In the genomic region with DNA sequence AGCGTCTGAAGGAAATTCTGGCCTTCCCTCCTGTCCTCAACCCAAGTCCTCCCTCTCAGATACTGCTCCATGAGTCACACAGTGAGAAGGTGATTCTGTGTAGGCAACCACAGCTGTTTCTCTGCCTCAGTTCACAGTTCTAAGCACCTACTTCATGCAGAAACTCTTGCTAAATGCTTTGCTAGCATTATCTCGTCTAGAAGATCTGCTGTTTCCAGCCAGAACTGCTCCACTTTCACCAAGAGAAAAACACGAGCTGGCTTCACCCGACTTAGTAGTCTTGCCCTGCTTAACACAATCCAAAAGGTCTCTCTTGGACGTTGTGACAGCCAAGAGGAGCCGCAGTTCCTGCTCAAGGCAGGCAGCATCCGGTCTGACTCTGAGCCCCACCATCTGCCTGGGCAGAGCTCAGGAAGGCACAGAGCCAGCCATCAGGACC, we compare ENCODE assay signal across 11 cellular contexts.
DNase-seq lines count a peak whose midpoint lies in the region; ATAC-seq and TF ChIP-seq lines count a peak whose summit lies in the region.
"Had no signal": no experiment of that assay in that cellular context is flagged by ENCODE, and none has a peak within 500 bp of the region (broad histone marks: within the 10 kb centered on the region; RNA-seq: fewer than 3 reads in every experiment).

No MANE protein-coding gene starts in this region.

- WGBS in heart right ventricle, 2 donors = 60 to 67% methylated on average over 7 of the region's 7 CpGs

- H3K27me3 Mint-ChIP-seq in progenitor cell of endocrine pancreas = peaks cover 54% of the 10 kb centered on the region

- no peak for ATAC-seq in HG02678 (IDR thresholded peaks at IDR 0.05; ENCODE audit: unreplicated experiment)
- no peak for ATAC-seq in heart right ventricle
- ATAC-seq: left cardiac atrium had no signal

- H3K4me1 Mint-ChIP-seq in progenitor cell of endocrine pancreas (ENCODE audit: low read depth) = peaks cover 30% of the 10 kb centered on the region

- H3K27ac Mint-ChIP-seq in progenitor cell of endocrine pancreas = no peak overlapping the region

- peak; percentile 59 for DNase-seq in UCSD-AML1 (lab: John Stamatoyannopoulos, UW; ENCODE audit: unreplicated experiment)
- peak; percentile 33 for DNase-seq in glomerular visceral epithelial cell (ENCODE audit: extremely low spot score)
- no peak for DNase-seq in progenitor cell of endocrine pancreas (ENCODE audit: low spot score, unreplicated experiment)
- DNase-seq in middle frontal gyrus (ENCODE audit: extremely low spot score, low spot score) = no peak
- DNase-seq in heart right ventricle = no peak

- H3K4me3 ChIP-seq in BLaER1 (peak overlapping the region; percentile 45; the same call in 1 of the 2 replicates), KMS-11 (IDR thresholded peaks at IDR 0.05; ENCODE audit: insufficient read depth, low read depth, low read length) (no peak overlapping the region), heart right ventricle (no peak overlapping the region)
- H3K4me3 ChIP-seq: esophagus muscularis mucosa had no signal

- H3K4me3 Mint-ChIP-seq in progenitor cell of endocrine pancreas (ENCODE audit: low read depth) = no peak overlapping the region
- H3K4me3 Mint-ChIP-seq: brain had no signal

- no peaks in the 10 kb centered on the region for H3K36me3 Mint-ChIP-seq in progenitor cell of endocrine pancreas (ENCODE audit: insufficient read depth)
- H3K36me3 Mint-ChIP-seq: brain had no signal

- H3K9ac ChIP-seq in BLaER1 (no peak overlapping the region), KMS-11 (peak overlapping the region; percentile 72; the same call in 1 of the 2 replicates)

- no peaks in the 10 kb centered on the region for H3K36me3 ChIP-seq in BLaER1
- H3K36me3 ChIP-seq in KMS-11 (ENCODE audit: insufficient read depth) = no peaks in the 10 kb centered on the region
- no peaks in the 10 kb centered on the region for H3K36me3 ChIP-seq in heart right ventricle
- H3K36me3 ChIP-seq: esophagus muscularis mucosa had no signal

- no peaks in the 10 kb centered on the region for H3K9me3 Mint-ChIP-seq in progenitor cell of endocrine pancreas (ENCODE audit: low read depth)

- H3K4me2 ChIP-seq in BLaER1 = peak overlapping the region; percentile 96
- H3K4me2 ChIP-seq in KMS-11 = peak overlapping the region; percentile 96

- peak overlapping the region; percentile 32; the same call in 1 of the 2 replicates for H2AFZ ChIP-seq in KMS-11 (ENCODE audit: low read depth)

- no peaks in the 10 kb centered on the region for H3K9me3 ChIP-seq in BLaER1
- H3K9me3 ChIP-seq in heart right ventricle = no peaks in the 10 kb centered on the region
- H3K9me3 ChIP-seq: esophagus muscularis mucosa had no signal

- TF ChIP-seq CTCF in KMS-11 (conservative IDR thresholded peaks at IDR 0.05; ENCODE audit: low read depth, low read length) = no peak
- TF ChIP-seq CTCF in progenitor cell of endocrine pancreas (IDR thresholded peaks at IDR 0.05; ENCODE audit: unreplicated experiment) = no peak
- no peak for TF ChIP-seq CTCF in heart right ventricle (IDR thresholded peaks at IDR 0.05)

- intact Hi-C loops in heart right ventricle (cut with DNase I) = no loop called here

- H3K27ac ChIP-seq in BLaER1 (no peak overlapping the region), KMS-11 (peak overlapping the region; percentile 98), heart right ventricle (peak overlapping the region in 1 of 10 donors; percentile 88)
- H3K27ac ChIP-seq: esophagus muscularis mucosa had no signal

- H3K4me1 ChIP-seq in BLaER1 (peaks cover 57% of the 10 kb centered on the region), KMS-11 (ENCODE audit: low read depth, poor library complexity, severe bottlenecking) (peaks cover 95% of the 10 kb centered on the region), heart right ventricle (peaks cover 0 to 72% (median 0%) of the 10 kb centered on the region in 9 donors)

- H3K27me3 ChIP-seq in BLaER1 = peaks cover 83% of the 10 kb centered on the region
- no peaks in the 10 kb centered on the region for H3K27me3 ChIP-seq in KMS-11 (ENCODE audit: insufficient read depth, low read depth)
- H3K27me3 ChIP-seq in heart right ventricle = no peaks in the 10 kb centered on the region
- H3K27me3 ChIP-seq: esophagus muscularis mucosa had no signal

- peaks cover 99% of the 10 kb centered on the region for H4K20me1 ChIP-seq in BLaER1
- no peaks in the 10 kb centered on the region for H4K20me1 ChIP-seq in KMS-11 (ENCODE audit: insufficient read depth)

- no peaks in the 10 kb centered on the region for H3K79me2 ChIP-seq in KMS-11 (ENCODE audit: insufficient read depth, low read depth)

Comparison
In these comparisons a context has a peak if more than half of its experiments do, and no peak if none do; other contexts are left out.
1. DNase-seq: peak in UCSD-AML1 (single experiment) and glomerular visceral epithelial cell (single experiment); none in progenitor cell of endocrine pancreas (single experiment), middle frontal gyrus (single experiment) and heart right ventricle (0 of 2).